ENCODE assay signal across 8 cellular contexts in genomic region chr6:87756858-87757257, GRCh38. TPM values are rescaled to one million over a fixed set of nuclear protein-coding genes. Genes with fewer than 3 reads are reported as not detected.
DNase-seq lines count a peak whose midpoint lies in the region; ATAC-seq and TF ChIP-seq lines count a peak whose summit lies in the region.

No MANE protein-coding gene starts in this region.

- no peak overlapping the region; the same call in 1 of the 2 replicates for H3K4me3 ChIP-seq in GM12865 (ENCODE audit: low read depth, low read length)
- no peak overlapping the region for H3K4me3 ChIP-seq in WERI-Rb-1 (ENCODE audit: low read depth, low read length)
- H3K4me3 ChIP-seq in right cardiac atrium (ENCODE audit: low read length), result no peak overlapping the region
- no peak overlapping the region for H3K4me3 ChIP-seq in upper lobe of left lung

- no peaks in the 10 kb centered on the region for H3K9me3 ChIP-seq in WERI-Rb-1 (ENCODE audit: severe bottlenecking)
- no peaks in the 10 kb centered on the region for H3K9me3 ChIP-seq in right cardiac atrium (ENCODE audit: control insufficient read depth, low read length)
- no peaks in the 10 kb centered on the region for H3K9me3 ChIP-seq in upper lobe of left lung

- WGBS in right cardiac atrium, result 32% methylated on average over 2 of the region's 2 CpGs
- WGBS in upper lobe of left lung, 2 donors, result 41 to 46% methylated on average over 2 of the region's 2 CpGs

- H3K27me3 ChIP-seq in WERI-Rb-1 (ENCODE audit: insufficient read depth, low read depth, severe bottlenecking) (no peaks in the 10 kb centered on the region), right cardiac atrium (ENCODE audit: control insufficient read depth, insufficient read depth) (no peaks in the 10 kb centered on the region), upper lobe of left lung (no peaks in the 10 kb centered on the region)

- peak in 1 of 4 donors; percentile 30 for TF ChIP-seq EP300 in upper lobe of left lung (IDR thresholded peaks at IDR 0.05)

- no peak for TF ChIP-seq POLR2A in upper lobe of left lung (IDR thresholded peaks at IDR 0.05)

- TF ChIP-seq CTCF in GM12865 (IDR thresholded peaks at IDR 0.05; ENCODE audit: insufficient read depth, low read depth, low read length, missing control alignments), result no peak
- TF ChIP-seq CTCF in WERI-Rb-1 (IDR thresholded peaks at IDR 0.05; ENCODE audit: low read depth, low read length), result no peak
- TF ChIP-seq CTCF in upper lobe of left lung (IDR thresholded peaks at IDR 0.05), result no peak

- H3K4me1 ChIP-seq in right cardiac atrium (ENCODE audit: control insufficient read depth, insufficient read depth, low read length) (peaks cover 2% of the 10 kb centered on the region), upper lobe of left lung (peaks cover 0 to 9% (median 6%) of the 10 kb centered on the region in 4 donors)

- intact Hi-C loops in right cardiac atrium (cut with DNase I), result no loop called here

- H3K27ac ChIP-seq in WERI-Rb-1 (no peak overlapping the region), right cardiac atrium (ENCODE audit: low read length) (no peak overlapping the region), upper lobe of left lung (peak overlapping the region in 1 of 4 donors; percentile 53)

- peak; percentile 98 for ATAC-seq in GM21447 (IDR thresholded peaks at IDR 0.05; ENCODE audit: unreplicated experiment)
- ATAC-seq in HG03575 (IDR thresholded peaks at IDR 0.05; ENCODE audit: extremely low read depth, insufficient number of reproducible peaks, low FRiP score, unreplicated experiment), result peak; percentile 83
- peak; percentile 65 to 83 for ATAC-seq in right cardiac atrium
- peak; percentile 83 to 88 for ATAC-seq in upper lobe of left lung (ENCODE audit: low FRiP score in 2 of 2)

- H3K36me3 ChIP-seq in WERI-Rb-1, result no peaks in the 10 kb centered on the region
- H3K36me3 ChIP-seq in upper lobe of left lung, result no peaks in the 10 kb centered on the region

- DNase-seq in GM12865 (ENCODE audit: low read depth) (peak; percentile 96), WERI-Rb-1 (peak; percentile 18), right cardiac atrium (peak in 1 of 3 donors; percentile 28), upper lobe of left lung (peak in 1 of 2 donors; percentile 76), NCI-H345 treated with DMSO at 0.1 percent for 48 hours (lab: John Stamatoyannopoulos, UW; ENCODE audit: unreplicated experiment) (no peak), iPS-NIHi11 (ENCODE audit: low spot score) (no peak)

RNA-seq across cellular contexts. Expression of gene AKIRIN2, which starts 54.8 kb away (rescaled TPM):
- total RNA-seq in right cardiac atrium (10 to 100 TPM; 34.4 to 39.7 (median 37.8) TPM), upper lobe of left lung (10 to 100 TPM; 42.3 to 87.0 (median 57.2) TPM)
- 32.6 TPM for polyA plus RNA-seq in right cardiac atrium

Comparison
In these comparisons a context has a peak if more than half of its experiments do, and no peak if none do; other contexts are left out.
1. DNase-seq: peak in GM12865 (single experiment) and WERI-Rb-1 (single experiment); none in NCI-H345 treated with DMSO at 0.1 percent for 48 hours (single experiment) and iPS-NIHi11 (single experiment).
2. Peak in every context shown above with its lines, with median percentiles within 50 percentile points of each other: ATAC-seq.